1 cellular context compared by ENCODE assay signal in the genomic region with DNA sequence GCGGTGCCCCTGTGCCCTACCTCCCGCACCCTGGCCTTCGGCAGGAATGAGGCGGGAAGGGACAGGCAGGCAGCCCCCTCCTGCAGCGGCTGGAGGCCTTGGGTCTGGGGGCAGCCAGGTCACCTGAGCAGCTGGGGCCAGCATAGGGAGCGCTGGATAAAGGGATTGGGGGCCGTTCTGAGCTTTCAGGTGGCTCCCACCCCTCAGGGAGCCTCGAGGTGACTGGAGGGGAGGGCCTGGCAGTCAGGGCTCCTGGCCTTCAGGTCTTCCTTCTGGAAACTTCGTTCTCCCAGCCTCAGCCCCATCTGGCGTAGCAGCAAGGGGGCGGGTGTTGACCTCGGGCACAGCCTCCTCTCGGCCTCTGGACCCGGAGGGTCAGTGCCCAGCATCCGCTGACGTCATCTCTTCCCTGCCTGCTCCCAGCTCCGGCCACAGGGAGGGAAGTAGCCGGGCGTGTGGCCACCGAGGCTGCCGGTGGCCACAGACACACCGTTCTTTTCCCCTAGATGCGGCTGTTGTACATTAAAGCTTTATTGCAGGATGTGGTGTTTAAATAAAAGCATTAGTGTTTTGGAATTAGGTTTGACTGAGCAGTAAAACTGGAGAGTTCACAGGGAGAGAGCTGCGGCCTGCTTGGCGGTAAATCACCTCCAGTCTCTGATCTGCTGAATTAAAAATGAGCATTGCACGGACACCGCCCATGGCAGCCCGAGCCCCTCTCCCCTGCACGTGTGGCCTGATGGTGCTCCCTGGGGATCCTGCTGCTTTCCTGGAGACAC.
TF ChIP-seq lines count a peak whose summit lies in the region.

No MANE protein-coding gene starts in this region.

TF ChIP-seq in HepG2, 621 proteins besides CTCF, POLR2A, EP300 and RAD21 (continued from another document and continues in another):
- TF ChIP-seq, protein P1, sequence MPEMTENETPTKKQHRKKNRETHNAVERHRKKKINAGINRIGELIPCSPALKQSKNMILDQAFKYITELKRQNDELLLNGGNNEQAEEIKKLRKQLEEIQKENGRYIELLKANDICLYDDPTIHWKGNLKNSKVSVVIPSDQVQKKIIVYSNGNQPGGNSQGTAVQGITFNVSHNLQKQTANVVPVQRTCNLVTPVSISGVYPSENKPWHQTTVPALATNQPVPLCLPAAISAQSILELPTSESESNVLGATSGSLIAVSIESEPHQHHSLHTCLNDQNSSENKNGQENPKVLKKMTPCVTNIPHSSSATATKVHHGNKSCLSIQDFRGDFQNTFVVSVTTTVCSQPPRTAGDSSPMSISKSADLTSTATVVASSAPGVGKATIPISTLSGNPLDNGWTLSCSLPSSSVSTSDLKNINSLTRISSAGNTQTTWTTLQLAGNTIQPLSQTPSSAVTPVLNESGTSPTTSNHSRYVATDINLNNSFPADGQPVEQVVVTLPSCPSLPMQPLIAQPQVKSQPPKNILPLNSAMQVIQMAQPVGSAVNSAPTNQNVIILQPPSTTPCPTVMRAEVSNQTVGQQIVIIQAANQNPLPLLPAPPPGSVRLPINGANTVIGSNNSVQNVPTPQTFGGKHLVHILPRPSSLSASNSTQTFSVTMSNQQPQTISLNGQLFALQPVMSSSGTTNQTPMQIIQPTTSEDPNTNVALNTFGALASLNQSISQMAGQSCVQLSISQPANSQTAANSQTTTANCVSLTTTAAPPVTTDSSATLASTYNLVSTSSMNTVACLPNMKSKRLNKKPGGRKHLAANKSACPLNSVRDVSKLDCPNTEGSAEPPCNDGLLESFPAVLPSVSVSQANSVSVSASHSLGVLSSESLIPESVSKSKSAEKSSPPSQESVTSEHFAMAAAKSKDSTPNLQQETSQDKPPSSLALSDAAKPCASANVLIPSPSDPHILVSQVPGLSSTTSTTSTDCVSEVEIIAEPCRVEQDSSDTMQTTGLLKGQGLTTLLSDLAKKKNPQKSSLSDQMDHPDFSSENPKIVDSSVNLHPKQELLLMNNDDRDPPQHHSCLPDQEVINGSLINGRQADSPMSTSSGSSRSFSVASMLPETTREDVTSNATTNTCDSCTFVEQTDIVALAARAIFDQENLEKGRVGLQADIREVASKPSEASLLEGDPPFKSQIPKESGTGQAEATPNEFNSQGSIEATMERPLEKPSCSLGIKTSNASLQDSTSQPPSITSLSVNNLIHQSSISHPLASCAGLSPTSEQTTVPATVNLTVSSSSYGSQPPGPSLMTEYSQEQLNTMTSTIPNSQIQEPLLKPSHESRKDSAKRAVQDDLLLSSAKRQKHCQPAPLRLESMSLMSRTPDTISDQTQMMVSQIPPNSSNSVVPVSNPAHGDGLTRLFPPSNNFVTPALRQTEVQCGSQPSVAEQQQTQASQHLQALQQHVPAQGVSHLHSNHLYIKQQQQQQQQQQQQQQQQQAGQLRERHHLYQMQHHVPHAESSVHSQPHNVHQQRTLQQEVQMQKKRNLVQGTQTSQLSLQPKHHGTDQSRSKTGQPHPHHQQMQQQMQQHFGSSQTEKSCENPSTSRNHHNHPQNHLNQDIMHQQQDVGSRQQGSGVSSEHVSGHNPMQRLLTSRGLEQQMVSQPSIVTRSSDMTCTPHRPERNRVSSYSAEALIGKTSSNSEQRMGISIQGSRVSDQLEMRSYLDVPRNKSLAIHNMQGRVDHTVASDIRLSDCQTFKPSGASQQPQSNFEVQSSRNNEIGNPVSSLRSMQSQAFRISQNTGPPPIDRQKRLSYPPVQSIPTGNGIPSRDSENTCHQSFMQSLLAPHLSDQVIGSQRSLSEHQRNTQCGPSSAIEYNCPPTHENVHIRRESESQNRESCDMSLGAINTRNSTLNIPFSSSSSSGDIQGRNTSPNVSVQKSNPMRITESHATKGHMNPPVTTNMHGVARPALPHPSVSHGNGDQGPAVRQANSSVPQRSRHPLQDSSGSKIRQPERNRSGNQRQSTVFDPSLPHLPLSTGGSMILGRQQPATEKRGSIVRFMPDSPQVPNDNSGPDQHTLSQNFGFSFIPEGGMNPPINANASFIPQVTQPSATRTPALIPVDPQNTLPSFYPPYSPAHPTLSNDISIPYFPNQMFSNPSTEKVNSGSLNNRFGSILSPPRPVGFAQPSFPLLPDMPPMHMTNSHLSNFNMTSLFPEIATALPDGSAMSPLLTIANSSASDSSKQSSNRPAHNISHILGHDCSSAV (CRISPR knock-in tag; IDR thresholded peaks at IDR 0.05; ENCODE audit: borderline replicate concordance), result no peak
- TF ChIP-seq, protein P2, sequence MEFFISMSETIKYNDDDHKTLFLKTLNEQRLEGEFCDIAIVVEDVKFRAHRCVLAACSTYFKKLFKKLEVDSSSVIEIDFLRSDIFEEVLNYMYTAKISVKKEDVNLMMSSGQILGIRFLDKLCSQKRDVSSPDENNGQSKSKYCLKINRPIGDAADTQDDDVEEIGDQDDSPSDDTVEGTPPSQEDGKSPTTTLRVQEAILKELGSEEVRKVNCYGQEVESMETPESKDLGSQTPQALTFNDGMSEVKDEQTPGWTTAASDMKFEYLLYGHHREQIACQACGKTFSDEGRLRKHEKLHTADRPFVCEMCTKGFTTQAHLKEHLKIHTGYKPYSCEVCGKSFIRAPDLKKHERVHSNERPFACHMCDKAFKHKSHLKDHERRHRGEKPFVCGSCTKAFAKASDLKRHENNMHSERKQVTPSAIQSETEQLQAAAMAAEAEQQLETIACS (CRISPR knock-in tag; IDR thresholded peaks at IDR 0.05), result no peak
- TF ChIP-seq PLRG1 (conservative IDR thresholded peaks at IDR 0.05) (no peak), XBP1 (CRISPR knock-in tag; IDR thresholded peaks at IDR 0.05) (peak; percentile 69; the same call in 1 of the 2 replicates), JUN (CRISPR knock-in tag; IDR thresholded peaks at IDR 0.05) (peak; percentile 78; the same call in 1 of the 2 replicates), ZSCAN20 (CRISPR knock-in tag; IDR thresholded peaks at IDR 0.05; ENCODE audit: borderline replicate concordance) (no peak), RARG (CRISPR knock-in tag; IDR thresholded peaks at IDR 0.05; ENCODE audit: low read depth) (no peak), FOXO1 (CRISPR knock-in tag; IDR thresholded peaks at IDR 0.05) (no peak), ZNF768 (CRISPR knock-in tag; IDR thresholded peaks at IDR 0.05) (peak; percentile 33; the same call in 1 of the 2 replicates), ZNF101 (CRISPR knock-in tag; IDR thresholded peaks at IDR 0.05; ENCODE audit: borderline replicate concordance, low read depth) (no peak), MEF2D (CRISPR knock-in tag; IDR thresholded peaks at IDR 0.05) (0 out of 2 replicates have a peak, but pooled peaks have one; percentile 26), ZNF781 (CRISPR knock-in tag; IDR thresholded peaks at IDR 0.05; ENCODE audit: borderline replicate concordance, not compliant biosample characterization) (no peak), SAP130 (CRISPR knock-in tag; IDR thresholded peaks at IDR 0.05; ENCODE audit: low read depth) (0 out of 2 replicates have a peak, but pooled peaks have one; percentile 40)
- TF ChIP-seq, protein P3, sequence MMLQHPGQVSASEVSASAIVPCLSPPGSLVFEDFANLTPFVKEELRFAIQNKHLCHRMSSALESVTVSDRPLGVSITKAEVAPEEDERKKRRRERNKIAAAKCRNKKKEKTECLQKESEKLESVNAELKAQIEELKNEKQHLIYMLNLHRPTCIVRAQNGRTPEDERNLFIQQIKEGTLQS (CRISPR knock-in tag; IDR thresholded peaks at IDR 0.05), result peak; percentile 81
- TF ChIP-seq, protein P4, sequence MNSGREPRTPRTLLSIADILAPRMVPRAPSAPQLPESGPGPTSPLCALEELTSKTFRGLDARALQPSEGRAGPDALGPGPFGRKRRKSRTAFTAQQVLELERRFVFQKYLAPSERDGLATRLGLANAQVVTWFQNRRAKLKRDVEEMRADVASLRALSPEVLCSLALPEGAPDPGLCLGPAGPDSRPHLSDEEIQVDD (CRISPR knock-in tag; IDR thresholded peaks at IDR 0.05; ENCODE audit: borderline replicate concordance), result no peak
- TF ChIP-seq, protein P5, sequence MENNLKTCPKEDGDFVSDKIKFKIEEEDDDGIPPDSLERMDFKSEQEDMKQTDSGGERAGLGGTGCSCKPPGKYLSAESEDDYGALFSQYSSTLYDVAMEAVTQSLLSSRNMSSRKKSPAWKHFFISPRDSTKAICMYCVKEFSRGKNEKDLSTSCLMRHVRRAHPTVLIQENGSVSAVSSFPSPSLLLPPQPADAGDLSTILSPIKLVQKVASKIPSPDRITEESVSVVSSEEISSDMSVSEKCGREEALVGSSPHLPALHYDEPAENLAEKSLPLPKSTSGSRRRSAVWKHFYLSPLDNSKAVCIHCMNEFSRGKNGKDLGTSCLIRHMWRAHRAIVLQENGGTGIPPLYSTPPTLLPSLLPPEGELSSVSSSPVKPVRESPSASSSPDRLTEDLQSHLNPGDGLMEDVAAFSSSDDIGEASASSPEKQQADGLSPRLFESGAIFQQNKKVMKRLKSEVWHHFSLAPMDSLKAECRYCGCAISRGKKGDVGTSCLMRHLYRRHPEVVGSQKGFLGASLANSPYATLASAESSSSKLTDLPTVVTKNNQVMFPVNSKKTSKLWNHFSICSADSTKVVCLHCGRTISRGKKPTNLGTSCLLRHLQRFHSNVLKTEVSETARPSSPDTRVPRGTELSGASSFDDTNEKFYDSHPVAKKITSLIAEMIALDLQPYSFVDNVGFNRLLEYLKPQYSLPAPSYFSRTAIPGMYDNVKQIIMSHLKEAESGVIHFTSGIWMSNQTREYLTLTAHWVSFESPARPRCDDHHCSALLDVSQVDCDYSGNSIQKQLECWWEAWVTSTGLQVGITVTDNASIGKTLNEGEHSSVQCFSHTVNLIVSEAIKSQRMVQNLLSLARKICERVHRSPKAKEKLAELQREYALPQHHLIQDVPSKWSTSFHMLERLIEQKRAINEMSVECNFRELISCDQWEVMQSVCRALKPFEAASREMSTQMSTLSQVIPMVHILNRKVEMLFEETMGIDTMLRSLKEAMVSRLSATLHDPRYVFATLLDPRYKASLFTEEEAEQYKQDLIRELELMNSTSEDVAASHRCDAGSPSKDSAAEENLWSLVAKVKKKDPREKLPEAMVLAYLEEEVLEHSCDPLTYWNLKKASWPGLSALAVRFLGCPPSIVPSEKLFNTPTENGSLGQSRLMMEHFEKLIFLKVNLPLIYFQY (CRISPR knock-in tag; IDR thresholded peaks at IDR 0.05; ENCODE audit: borderline replicate concordance), result peak; percentile 21; the same call in 1 of the 2 replicates
- TF ChIP-seq, protein P6, sequence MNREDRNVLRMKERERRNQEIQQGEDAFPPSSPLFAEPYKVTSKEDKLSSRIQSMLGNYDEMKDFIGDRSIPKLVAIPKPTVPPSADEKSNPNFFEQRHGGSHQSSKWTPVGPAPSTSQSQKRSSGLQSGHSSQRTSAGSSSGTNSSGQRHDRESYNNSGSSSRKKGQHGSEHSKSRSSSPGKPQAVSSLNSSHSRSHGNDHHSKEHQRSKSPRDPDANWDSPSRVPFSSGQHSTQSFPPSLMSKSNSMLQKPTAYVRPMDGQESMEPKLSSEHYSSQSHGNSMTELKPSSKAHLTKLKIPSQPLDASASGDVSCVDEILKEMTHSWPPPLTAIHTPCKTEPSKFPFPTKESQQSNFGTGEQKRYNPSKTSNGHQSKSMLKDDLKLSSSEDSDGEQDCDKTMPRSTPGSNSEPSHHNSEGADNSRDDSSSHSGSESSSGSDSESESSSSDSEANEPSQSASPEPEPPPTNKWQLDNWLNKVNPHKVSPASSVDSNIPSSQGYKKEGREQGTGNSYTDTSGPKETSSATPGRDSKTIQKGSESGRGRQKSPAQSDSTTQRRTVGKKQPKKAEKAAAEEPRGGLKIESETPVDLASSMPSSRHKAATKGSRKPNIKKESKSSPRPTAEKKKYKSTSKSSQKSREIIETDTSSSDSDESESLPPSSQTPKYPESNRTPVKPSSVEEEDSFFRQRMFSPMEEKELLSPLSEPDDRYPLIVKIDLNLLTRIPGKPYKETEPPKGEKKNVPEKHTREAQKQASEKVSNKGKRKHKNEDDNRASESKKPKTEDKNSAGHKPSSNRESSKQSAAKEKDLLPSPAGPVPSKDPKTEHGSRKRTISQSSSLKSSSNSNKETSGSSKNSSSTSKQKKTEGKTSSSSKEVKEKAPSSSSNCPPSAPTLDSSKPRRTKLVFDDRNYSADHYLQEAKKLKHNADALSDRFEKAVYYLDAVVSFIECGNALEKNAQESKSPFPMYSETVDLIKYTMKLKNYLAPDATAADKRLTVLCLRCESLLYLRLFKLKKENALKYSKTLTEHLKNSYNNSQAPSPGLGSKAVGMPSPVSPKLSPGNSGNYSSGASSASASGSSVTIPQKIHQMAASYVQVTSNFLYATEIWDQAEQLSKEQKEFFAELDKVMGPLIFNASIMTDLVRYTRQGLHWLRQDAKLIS (CRISPR knock-in tag; IDR thresholded peaks at IDR 0.05), result no peak
- TF ChIP-seq, protein P7, sequence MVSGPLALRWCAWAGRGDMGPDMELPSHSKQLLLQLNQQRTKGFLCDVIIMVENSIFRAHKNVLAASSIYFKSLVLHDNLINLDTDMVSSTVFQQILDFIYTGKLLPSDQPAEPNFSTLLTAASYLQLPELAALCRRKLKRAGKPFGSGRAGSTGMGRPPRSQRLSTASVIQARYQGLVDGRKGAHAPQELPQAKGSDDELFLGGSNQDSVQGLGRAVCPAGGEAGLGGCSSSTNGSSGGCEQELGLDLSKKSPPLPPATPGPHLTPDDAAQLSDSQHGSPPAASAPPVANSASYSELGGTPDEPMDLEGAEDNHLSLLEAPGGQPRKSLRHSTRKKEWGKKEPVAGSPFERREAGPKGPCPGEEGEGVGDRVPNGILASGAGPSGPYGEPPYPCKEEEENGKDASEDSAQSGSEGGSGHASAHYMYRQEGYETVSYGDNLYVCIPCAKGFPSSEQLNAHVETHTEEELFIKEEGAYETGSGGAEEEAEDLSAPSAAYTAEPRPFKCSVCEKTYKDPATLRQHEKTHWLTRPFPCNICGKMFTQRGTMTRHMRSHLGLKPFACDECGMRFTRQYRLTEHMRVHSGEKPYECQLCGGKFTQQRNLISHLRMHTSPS (CRISPR knock-in tag; IDR thresholded peaks at IDR 0.05; ENCODE audit: low read depth), result peak; percentile 75; the same call in 1 of the 2 replicates
- TF ChIP-seq, protein P8, sequence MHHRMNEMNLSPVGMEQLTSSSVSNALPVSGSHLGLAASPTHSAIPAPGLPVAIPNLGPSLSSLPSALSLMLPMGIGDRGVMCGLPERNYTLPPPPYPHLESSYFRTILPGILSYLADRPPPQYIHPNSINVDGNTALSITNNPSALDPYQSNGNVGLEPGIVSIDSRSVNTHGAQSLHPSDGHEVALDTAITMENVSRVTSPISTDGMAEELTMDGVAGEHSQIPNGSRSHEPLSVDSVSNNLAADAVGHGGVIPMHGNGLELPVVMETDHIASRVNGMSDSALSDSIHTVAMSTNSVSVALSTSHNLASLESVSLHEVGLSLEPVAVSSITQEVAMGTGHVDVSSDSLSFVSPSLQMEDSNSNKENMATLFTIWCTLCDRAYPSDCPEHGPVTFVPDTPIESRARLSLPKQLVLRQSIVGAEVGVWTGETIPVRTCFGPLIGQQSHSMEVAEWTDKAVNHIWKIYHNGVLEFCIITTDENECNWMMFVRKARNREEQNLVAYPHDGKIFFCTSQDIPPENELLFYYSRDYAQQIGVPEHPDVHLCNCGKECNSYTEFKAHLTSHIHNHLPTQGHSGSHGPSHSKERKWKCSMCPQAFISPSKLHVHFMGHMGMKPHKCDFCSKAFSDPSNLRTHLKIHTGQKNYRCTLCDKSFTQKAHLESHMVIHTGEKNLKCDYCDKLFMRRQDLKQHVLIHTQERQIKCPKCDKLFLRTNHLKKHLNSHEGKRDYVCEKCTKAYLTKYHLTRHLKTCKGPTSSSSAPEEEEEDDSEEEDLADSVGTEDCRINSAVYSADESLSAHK (CRISPR knock-in tag; IDR thresholded peaks at IDR 0.05; ENCODE audit: borderline replicate concordance), result no peak
- TF ChIP-seq, protein P9, sequence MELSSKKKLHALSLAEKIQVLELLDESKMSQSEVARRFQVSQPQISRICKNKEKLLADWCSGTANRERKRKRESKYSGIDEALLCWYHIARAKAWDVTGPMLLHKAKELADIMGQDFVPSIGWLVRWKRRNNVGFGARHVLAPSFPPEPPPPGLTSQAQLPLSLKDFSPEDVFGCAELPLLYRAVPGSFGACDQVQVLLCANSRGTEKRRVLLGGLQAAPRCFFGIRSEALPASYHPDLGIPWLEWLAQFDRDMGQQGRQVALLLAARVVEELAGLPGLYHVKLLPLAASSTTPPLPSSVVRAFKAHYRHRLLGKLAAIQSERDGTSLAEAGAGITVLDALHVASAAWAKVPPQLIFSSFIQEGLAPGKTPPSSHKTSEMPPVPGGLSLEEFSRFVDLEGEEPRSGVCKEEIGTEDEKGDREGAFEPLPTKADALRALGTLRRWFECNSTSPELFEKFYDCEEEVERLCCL (CRISPR knock-in tag; IDR thresholded peaks at IDR 0.05; ENCODE audit: borderline replicate concordance), result no peak
